ENCODE assay signal across 9 cellular contexts in the genomic region with DNA sequence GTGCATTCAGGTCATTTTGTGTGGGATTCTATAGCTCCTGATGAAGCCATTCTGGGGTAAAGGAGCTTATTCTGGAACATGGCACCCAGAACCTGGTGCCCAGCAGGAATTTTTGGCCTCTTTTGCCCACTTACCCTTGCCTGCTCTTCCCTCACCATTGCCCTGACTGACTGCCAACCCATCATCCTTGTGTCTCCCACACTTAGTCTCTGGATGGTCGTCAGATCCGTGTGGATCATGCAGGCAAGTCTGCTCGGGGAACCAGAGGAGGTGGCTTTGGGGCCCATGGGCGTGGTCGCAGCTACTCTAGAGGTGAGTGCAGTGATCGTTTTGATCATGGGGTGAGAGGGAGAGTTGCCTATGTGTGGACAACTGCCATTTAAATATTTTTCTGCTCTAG. TPM values are rescaled to one million over a fixed set of nuclear protein-coding genes. Genes with fewer than 3 reads are reported as not detected.
DNase-seq lines count a peak whose midpoint lies in the region; ATAC-seq and TF ChIP-seq lines count a peak whose summit lies in the region.
"Had no signal": no experiment of that assay in that cellular context is flagged by ENCODE, and none has a peak within 500 bp of the region (broad histone marks: within the 10 kb centered on the region; RNA-seq: fewer than 3 reads in every experiment).

No MANE protein-coding gene starts in this region.

- H3K27me3 ChIP-seq in heart right ventricle (no peaks in the 10 kb centered on the region), tibial artery (no peaks in the 10 kb centered on the region)

- peaks cover 0 to 49% (median 30%) of the 10 kb centered on the region in 9 donors for H3K36me3 ChIP-seq in heart right ventricle
- H3K36me3 ChIP-seq in tibial artery = peaks cover 29 to 41% (median 39%) of the 10 kb centered on the region in 3 donors

- H3K9me3 ChIP-seq in heart right ventricle = no peaks in the 10 kb centered on the region
- H3K9me3 ChIP-seq in iPS-18c (ENCODE audit: control insufficient read depth, insufficient read depth, low read length) = peaks cover 5% of the 10 kb centered on the region
- H3K9me3 ChIP-seq in tibial artery = no peaks in the 10 kb centered on the region

- H3K27ac ChIP-seq in heart right ventricle (peak overlapping the region in 3 of 10 donors; percentile 97 to 99 (median 99)), tibial artery (peak overlapping the region; percentile 97 to 99)

- DNase-seq in heart right ventricle (no peak), left ventricle myocardium superior (no peak), tibial artery (no peak), SIG-M5 treated with dmso at 0.1 percent for 504 hours (lab: John Stamatoyannopoulos, UW; ENCODE audit: unreplicated experiment) (no peak), GM20000 (ENCODE audit: low spot score) (no peak)
- DNase-seq in activated T-helper 1 cell treated with anti-CD3 and anti-CD28 coated beads, Interleukin-12 subunit alpha, Interleukin-12 subunit beta, Interleukin-2, Interleukin-4 antibody, amounts not matched to agents 30 ng/mL and 10 ng/mL and 1 ng/mL, durations not matched to agents 14 hours and 24 hours and 36 hours (ENCODE audit: low spot score) = no peak
- DNase-seq: NCI-H446 had no signal

- peaks cover 18% of the 10 kb centered on the region for H3K4me1 Mint-ChIP-seq in activated T-helper 1 cell treated with anti-CD3 and anti-CD28 coated beads, Interleukin-12 subunit alpha, Interleukin-12 subunit beta, Interleukin-2, Interleukin-4 antibody, amounts not matched to agents 30 ng/mL and 10 ng/mL and 1 ng/mL, durations not matched to agents 14 hours and 24 hours and 36 hours (ENCODE audit: low read depth)

- intact Hi-C loops in heart right ventricle (cut with DNase I) = loop anchor here in 2 of 10 donors (10.0 kb wide), 2 partner anchors 71 to 1341 kb away; a partner anchor contains a TSS
- intact Hi-C loops in left ventricle myocardium superior (cut with micrococcal nuclease) = no loop called here
- intact Hi-C loops in activated T-helper 1 cell treated with anti-CD3 and anti-CD28 coated beads, Interleukin-12 subunit alpha, Interleukin-12 subunit beta, Interleukin-2, Interleukin-4 antibody, amounts not matched to agents 30 ng/mL and 10 ng/mL and 1 ng/mL, durations not matched to agents 14 hours and 24 hours and 36 hours (cut with micrococcal nuclease) = no loop called here
- intact Hi-C loops in tibial artery (cut with DNase I; ENCODE audit: low total_unique reads) = no loop called here

- H3K4me3 Mint-ChIP-seq in activated T-helper 1 cell treated with anti-CD3 and anti-CD28 coated beads, Interleukin-12 subunit alpha, Interleukin-12 subunit beta, Interleukin-2, Interleukin-4 antibody, amounts not matched to agents 30 ng/mL and 10 ng/mL and 1 ng/mL, durations not matched to agents 14 hours and 24 hours and 36 hours = peak overlapping the region; percentile 99

- H3K4me1 ChIP-seq in heart right ventricle = peaks cover 8 to 24% (median 14%) of the 10 kb centered on the region in 9 donors
- peaks cover 0 to 22% (median 14%) of the 10 kb centered on the region in 4 donors for H3K4me1 ChIP-seq in tibial artery

- H3K27me3 Mint-ChIP-seq in activated T-helper 1 cell treated with anti-CD3 and anti-CD28 coated beads, Interleukin-12 subunit alpha, Interleukin-12 subunit beta, Interleukin-2, Interleukin-4 antibody, amounts not matched to agents 30 ng/mL and 10 ng/mL and 1 ng/mL, durations not matched to agents 14 hours and 24 hours and 36 hours (ENCODE audit: insufficient read depth) = no peaks in the 10 kb centered on the region

- no peaks in the 10 kb centered on the region for H3K9me3 Mint-ChIP-seq in activated T-helper 1 cell treated with anti-CD3 and anti-CD28 coated beads, Interleukin-12 subunit alpha, Interleukin-12 subunit beta, Interleukin-2, Interleukin-4 antibody, amounts not matched to agents 30 ng/mL and 10 ng/mL and 1 ng/mL, durations not matched to agents 14 hours and 24 hours and 36 hours

- ATAC-seq in heart right ventricle (no peak), left ventricle myocardium superior (no peak), GM19463 (IDR thresholded peaks at IDR 0.05; ENCODE audit: unreplicated experiment) (no peak)

- H3K36me3 Mint-ChIP-seq in activated T-helper 1 cell treated with anti-CD3 and anti-CD28 coated beads, Interleukin-12 subunit alpha, Interleukin-12 subunit beta, Interleukin-2, Interleukin-4 antibody, amounts not matched to agents 30 ng/mL and 10 ng/mL and 1 ng/mL, durations not matched to agents 14 hours and 24 hours and 36 hours (ENCODE audit: low read depth) = peaks cover 38% of the 10 kb centered on the region

- WGBS in heart right ventricle, 2 donors = 59 to 61% methylated on average over 6 of the region's 6 CpGs

- no peak for TF ChIP-seq CTCF in heart right ventricle (IDR thresholded peaks at IDR 0.05)
- TF ChIP-seq CTCF in tibial artery (IDR thresholded peaks at IDR 0.05) = no peak
- no peak for TF ChIP-seq CTCF in GM20000 (IDR thresholded peaks at IDR 0.05; ENCODE audit: extremely low read depth, missing control alignments)

- no peak overlapping the region for H3K27ac Mint-ChIP-seq in activated T-helper 1 cell treated with anti-CD3 and anti-CD28 coated beads, Interleukin-12 subunit alpha, Interleukin-12 subunit beta, Interleukin-2, Interleukin-4 antibody, amounts not matched to agents 30 ng/mL and 10 ng/mL and 1 ng/mL, durations not matched to agents 14 hours and 24 hours and 36 hours

- H3K4me3 ChIP-seq in heart right ventricle (peak overlapping the region in 8 of 10 donors; percentile 56 to 87 (median 77)), iPS-18c (ENCODE audit: insufficient read depth, low read depth, low read length) (peak overlapping the region; percentile 86; the same call in 1 of the 2 replicates), tibial artery (peak overlapping the region in 1 of 2 donors; percentile 80)

RNA-seq across cellular contexts. Expression of a gene that starts 1.8 kb away (rescaled TPM):
- total RNA-seq in heart right ventricle (100 to 1,000 TPM in 8 of 10 donors, 10 to 100 TPM in 2; 60.0 to 204 (median 111) TPM), left ventricle myocardium superior (103 TPM)
- polyA plus RNA-seq in heart right ventricle = 100 to 1,000 TPM in 1 of 2 donors, 10 to 100 TPM in 1; 99.6 to 127 TPM
- total RNA-seq in activated T-helper 1 cell treated with anti-CD3 and anti-CD28 coated beads, Interleukin-12 subunit alpha, Interleukin-12 subunit beta, Interleukin-2, Interleukin-4 antibody, amounts not matched to agents 30 ng/mL and 10 ng/mL and 1 ng/mL, durations not matched to agents 14 hours and 24 hours and 36 hours = 318 and 338 TPM in 2 replicates

RNA-seq across cellular contexts. Expression of a gene that starts 21.2 kb away (rescaled TPM):
- total RNA-seq in heart right ventricle = 100 to 1,000 TPM; 121 to 176 (median 157) TPM
- polyA plus RNA-seq in heart right ventricle = 100 to 1,000 TPM; 292 to 352 TPM
- total RNA-seq in left ventricle myocardium superior = 164 TPM
- total RNA-seq in activated T-helper 1 cell treated with anti-CD3 and anti-CD28 coated beads, Interleukin-12 subunit alpha, Interleukin-12 subunit beta, Interleukin-2, Interleukin-4 antibody, amounts not matched to agents 30 ng/mL and 10 ng/mL and 1 ng/mL, durations not matched to agents 14 hours and 24 hours and 36 hours = 36.3 and 36.5 TPM in 2 replicates

RNA-seq across cellular contexts. Expression of a gene that starts 36.6 kb away (rescaled TPM):
- total RNA-seq in heart right ventricle (10 to 100 TPM; 14.7 to 22.6 (median 18.7) TPM), left ventricle myocardium superior (15.4 TPM)
- polyA plus RNA-seq in heart right ventricle = 10 to 100 TPM in 1 of 2 donors, 1 to 10 TPM in 1; 6.1 to 11.1 TPM
- total RNA-seq in activated T-helper 1 cell treated with anti-CD3 and anti-CD28 coated beads, Interleukin-12 subunit alpha, Interleukin-12 subunit beta, Interleukin-2, Interleukin-4 antibody, amounts not matched to agents 30 ng/mL and 10 ng/mL and 1 ng/mL, durations not matched to agents 14 hours and 24 hours and 36 hours = 13.5 and 16.0 TPM in 2 replicates

RNA-seq across cellular contexts. Expression of a gene that starts 54.5 kb away (rescaled TPM):
- total RNA-seq in heart right ventricle (10 to 100 TPM; 35.1 to 76.0 (median 54.2) TPM), left ventricle myocardium superior (55.4 TPM)
- 100 to 1,000 TPM in 1 of 2 donors, 10 to 100 TPM in 1; 96.9 to 128 TPM for polyA plus RNA-seq in heart right ventricle
- total RNA-seq in activated T-helper 1 cell treated with anti-CD3 and anti-CD28 coated beads, Interleukin-12 subunit alpha, Interleukin-12 subunit beta, Interleukin-2, Interleukin-4 antibody, amounts not matched to agents 30 ng/mL and 10 ng/mL and 1 ng/mL, durations not matched to agents 14 hours and 24 hours and 36 hours = 164 and 178 TPM in 2 replicates
